ENCODE assay signal across 1 cellular context in the genomic region with DNA sequence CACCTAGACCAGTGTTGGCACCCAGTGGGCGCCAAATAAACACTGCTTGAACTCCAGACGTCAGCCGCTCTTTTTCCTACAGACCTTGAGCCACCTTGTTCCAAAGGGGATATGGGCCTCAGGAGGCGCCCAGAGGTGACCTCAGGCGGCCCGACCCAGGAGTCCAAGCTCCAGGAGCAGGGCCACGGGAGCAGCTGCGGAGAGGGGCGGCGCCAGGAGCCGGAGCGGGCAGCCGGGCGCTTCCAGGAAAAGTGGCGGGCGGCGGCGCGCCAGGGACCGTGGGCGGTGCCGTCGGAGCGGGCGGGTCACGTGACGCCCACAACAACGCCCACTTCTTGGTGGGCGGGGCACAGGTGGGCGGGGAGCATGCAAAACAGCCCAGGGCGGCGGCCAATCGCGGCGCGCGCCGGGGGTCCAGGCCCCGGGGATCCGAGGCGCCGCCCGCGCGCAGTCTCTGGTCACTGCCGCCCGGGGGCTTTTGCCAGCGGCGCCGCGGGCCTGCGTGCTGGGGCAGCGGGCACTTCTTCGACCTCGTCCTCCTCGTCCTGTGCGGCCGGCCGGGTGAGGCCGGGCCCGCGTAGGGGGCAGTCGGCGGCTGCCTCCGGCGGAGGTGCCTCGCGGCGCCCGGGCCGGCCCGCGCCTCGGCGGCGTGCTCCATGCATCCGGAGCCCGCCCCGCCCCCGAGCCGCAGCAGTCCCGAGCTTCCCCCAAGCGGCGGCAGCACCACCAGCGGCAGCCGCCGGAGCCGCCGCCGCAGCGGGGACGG.
TF ChIP-seq lines count a peak whose summit lies in the region.

Gene ORAI1, plus strand, starts transcription at position 444 of the 766 bp plus-strand sequence.

TF ChIP-seq in K562, 482 proteins besides CTCF, POLR2A, EP300 and RAD21 (continued from another document):
- TF ChIP-seq RREB1 (CRISPR knock-in tag; IDR thresholded peaks at IDR 0.05) (0 out of 2 replicates have a peak, but pooled peaks have one; percentile 44), CTCFL (IDR thresholded peaks at IDR 0.05; ENCODE audit: borderline replicate concordance, insufficient read depth, low read depth, low read length, poor library complexity, severe bottlenecking) (peak; percentile 63), TAF7 (tag; IDR thresholded peaks at IDR 0.05) (no peak), TAF1 (IDR thresholded peaks at IDR 0.05; ENCODE audit: control insufficient read depth, extremely low read depth, insufficient read depth, low read length, severe bottlenecking) (peak; percentile 58), CXXC5 (CRISPR knock-in tag; IDR thresholded peaks at IDR 0.05) (peak; percentile 91), NR4A1 (CRISPR knock-in tag; IDR thresholded peaks at IDR 0.05) (no peak; the same call in 1 of the 2 replicates), NR4A1 (tag; IDR thresholded peaks at IDR 0.05) (peak; percentile 42; the same call in 1 of the 2 replicates), HES1 (IDR thresholded peaks at IDR 0.05; ENCODE audit: low read depth) (no peak), MYC (IDR thresholded peaks at IDR 0.05; ENCODE audit: low read depth, low read length) (peak; percentile 64; the same call in 1 of the 2 replicates), MYC (CRISPR knock-in tag; IDR thresholded peaks at IDR 0.05; ENCODE audit: borderline replicate concordance, low read depth) (no peak), MXD1 (CRISPR knock-in tag; IDR thresholded peaks at IDR 0.05; ENCODE audit: borderline replicate concordance, poor library complexity, severe bottlenecking) (no peak), MAZ (CRISPR knock-in tag; conservative IDR thresholded peaks at IDR 0.05 in 1 of 2, IDR thresholded peaks at IDR 0.05 in 1 of 2) (peak; percentile 51 to 87)
